In genomic region chr11:128548655-128549255, GRCh38 we compare ENCODE assay signal across 8 cellular contexts. TPM values are rescaled to one million over a fixed set of nuclear protein-coding genes. Genes with fewer than 3 reads are reported as not detected.
A peak's percentile ranks its signal among the peaks of the same experiment; 100 is the strongest.
DNase-seq lines count a peak whose midpoint lies in the region; FAIRE-seq and TF ChIP-seq lines count a peak whose summit lies in the region.

No MANE protein-coding gene starts in this region.

- H3K27me3 ChIP-seq in Caco-2 (replicated peaks; ENCODE audit: control insufficient read depth, insufficient read depth, low read length) (no peaks in the 10 kb centered on the region; the same call in 1 of the 2 replicates), bronchial epithelial cell (ENCODE audit: control insufficient read depth, insufficient read depth, low read length) (peaks cover 2% of the 10 kb centered on the region)

- H3K4me3 Mint-ChIP-seq in Caco-2 (ENCODE audit: unreplicated experiment) = peak overlapping the region; percentile 7

- H3K36me3 ChIP-seq in Caco-2 (ENCODE audit: control insufficient read depth, insufficient read depth, low read length) (no peaks in the 10 kb centered on the region), bronchial epithelial cell (ENCODE audit: control insufficient read depth, insufficient read depth, low read length) (no peaks in the 10 kb centered on the region), kidney (ENCODE audit: control insufficient read depth in 1 of 2, insufficient read depth in 2 of 2, low read length in 2 of 2) (no peaks in the 10 kb centered on the region)

- H3K9me3 Mint-ChIP-seq in Caco-2 (ENCODE audit: unreplicated experiment) = no peaks in the 10 kb centered on the region

- intact Hi-C loops in Caco-2 (cut with micrococcal nuclease; ENCODE audit: unreplicated experiment) (no loop called here), kidney (cut with DNase I) (no loop called here)

- no peaks in the 10 kb centered on the region for H3K36me3 Mint-ChIP-seq in Caco-2 (ENCODE audit: insufficient read depth, unreplicated experiment)

- H3K27ac Mint-ChIP-seq in Caco-2 (ENCODE audit: unreplicated experiment) = no peak overlapping the region

- peaks cover 16% of the 10 kb centered on the region for H3K27me3 Mint-ChIP-seq in Caco-2 (ENCODE audit: insufficient read depth, unreplicated experiment)

- peak overlapping the region in 1 of 2 donors; percentile 53 for H3K9ac ChIP-seq in kidney (ENCODE audit: low read length in 2 of 2)

- no TSS peak for BruUV-seq in Caco-2 (replicated peaks; lab: Mats Ljungman, UMichigan)

- H3K27ac ChIP-seq in kidney (ENCODE audit: low read depth in 2 of 2, low read length in 2 of 2) = peak overlapping the region; percentile 79 to 96

- TF ChIP-seq CTCF in Caco-2 (IDR thresholded peaks at IDR 0.05; ENCODE audit: insufficient read depth in 1 of 2, low read depth in 1 of 2, low read length in 1 of 2, severe bottlenecking in 1 of 2, unreplicated experiment in 1 of 2) (no peak), bronchial epithelial cell (IDR thresholded peaks at IDR 0.05; ENCODE audit: insufficient read depth, low read length, severe bottlenecking) (no peak), kidney (IDR thresholded peaks at IDR 0.05; ENCODE audit: borderline replicate concordance, extremely low read depth, insufficient read depth) (no peak)

- no peak overlapping the region for H3K4me3 ChIP-seq in Caco-2 (ENCODE audit: low read depth, low read length)
- peak overlapping the region; percentile 32 for H3K4me3 ChIP-seq in bronchial epithelial cell (ENCODE audit: low read depth, low read length)
- H3K4me3 ChIP-seq in kidney (ENCODE audit: low read length in 2 of 2) = peak overlapping the region; percentile 61 to 63

- POLR2A ChIA-PET in Caco-2 (lab: Charles Lee) = no interaction called here

- CTCF ChIA-PET in Caco-2 (lab: Charles Lee) = interaction anchor here (0.7 kb wide), 1 partner anchor 13 kb away, joined by 8 read pairs; no protein-coding TSS in a partner anchor

- no peak for DNase-seq in Caco-2
- DNase-seq in NOMO-1 treated with dmso at 0.1 percent for 144 hours (lab: John Stamatoyannopoulos, UW; ENCODE audit: unreplicated experiment) = peak; percentile 42
- DNase-seq in bronchial epithelial cell (ENCODE audit: low read depth) = no peak
- peak; percentile 94 for DNase-seq in kidney
- peak; percentile 49 for DNase-seq in stimulated activated CD8-positive, alpha-beta memory T cell treated with anti-CD3 and anti-CD28 coated beads, Interleukin-4, amount 100 ng/mL, for 48 hours
- DNase-seq in OCI-M2 (lab: John Stamatoyannopoulos, UW; ENCODE audit: unreplicated experiment) = no peak
- DNase-seq in NCI-H2029 treated with DMSO at 0.1 percent for 48 hours (lab: John Stamatoyannopoulos, UW) = no peak
- no peak for DNase-seq in foreskin melanocyte

- FAIRE-seq in bronchial epithelial cell (lab: Jason Lieb, UNC) (no peak), kidney (lab: Jason Lieb, UNC) (no peak)

- H3K4me1 Mint-ChIP-seq in Caco-2 (ENCODE audit: low read depth, unreplicated experiment) = peaks cover 12% of the 10 kb centered on the region

- H3K4me1 ChIP-seq in Caco-2 (peaks cover 3% of the 10 kb centered on the region; the same call in 1 of the 2 replicates), kidney (ENCODE audit: control insufficient read depth in 1 of 2, insufficient read depth in 1 of 2, low read depth in 1 of 2, low read length in 2 of 2) (peaks cover 4 to 18% of the 10 kb centered on the region in 2 donors)

- no peaks in the 10 kb centered on the region for H3K9me3 ChIP-seq in Caco-2
- H3K9me3 ChIP-seq in kidney (ENCODE audit: control insufficient read depth in 1 of 2, low read length in 2 of 2) = no peaks in the 10 kb centered on the region

RNA-seq across cellular contexts. Expression of gene ETS1, which starts 38.6 kb away (rescaled TPM):
- total RNA-seq in Caco-2 (2022) (1.1 and 1.2 TPM in 2 replicates), bronchial epithelial cell (45.4 and 62.7 TPM in 2 replicates), kidney (124 TPM)
- 23.5 TPM for polyA plus RNA-seq in kidney (ENCODE audit: insufficient read depth, low read depth, low replicate concordance)

Comparison
In these comparisons a context has a peak if more than half of its experiments do, and no peak if none do; other contexts are left out.
1. DNase-seq: peak in NOMO-1 treated with dmso at 0.1 percent for 144 hours (single experiment), kidney (single experiment) and stimulated activated CD8-positive, alpha-beta memory T cell treated with anti-CD3 and anti-CD28 coated beads, Interleukin-4, amount 100 ng/mL, for 48 hours (single experiment); none in Caco-2 (0 of 2), bronchial epithelial cell (single experiment), OCI-M2 (single experiment), NCI-H2029 treated with DMSO at 0.1 percent for 48 hours (single experiment) and foreskin melanocyte (single experiment).
2. RNA of gene ETS1, which starts 38.6 kb away (total RNA-seq): 124 TPM in kidney (single experiment) and 45.4 to 62.7 TPM in bronchial epithelial cell; 1.1 to 1.2 TPM in Caco-2; every median in the first group is over 10 times any median in the second.